10 cellular contexts compared by ENCODE assay signal in genomic region chr1:94949681-94950661, GRCh38. TPM values are rescaled to one million over a fixed set of nuclear protein-coding genes. Genes with fewer than 3 reads are reported as not detected.
DNase-seq lines count a peak whose midpoint lies in the region; ATAC-seq and FAIRE-seq lines count a peak whose summit lies in the region.
"Had no signal": no experiment of that assay in that cellular context is flagged by ENCODE, and none has a peak within 500 bp of the region (broad histone marks: within the 10 kb centered on the region; RNA-seq: fewer than 3 reads in every experiment).

No MANE protein-coding gene starts in this region.

- FAIRE-seq in RCC 7860 (lab: Jason Lieb, UNC) = no peak
- FAIRE-seq: TTC549 had no signal

- intact Hi-C loops in left colon (cut with DNase I, micrococcal nuclease) = loop anchor here in 1 of 2 donors (10.0 kb wide), 1 partner anchor 45 kb away; no protein-coding TSS in a partner anchor

- ATAC-seq in left colon = peak; percentile 75
- ATAC-seq in GM19463 (IDR thresholded peaks at IDR 0.05; ENCODE audit: unreplicated experiment) = no peak

- peak; percentile 45 for DNase-seq in DMS 273 treated with DMSO at 0.1 percent for 48 hours (lab: John Stamatoyannopoulos, UW)
- peak; percentile 83 for DNase-seq in NCI-H1436 treated with DMSO at 0.1 percent for 48 hours (lab: John Stamatoyannopoulos, UW)
- DNase-seq in RCC 7860 (ENCODE audit: low spot score) = peak; percentile 24
- DNase-seq in left colon = peak in 1 of 2 donors; percentile 49
- DNase-seq in inferior parietal cortex (ENCODE audit: extremely low spot score) = no peak
- no peak for DNase-seq in HuH-7.5 (ENCODE audit: low spot score)
- DNase-seq in NCI-H82 (lab: John Stamatoyannopoulos, UW) = no peak
- DNase-seq: stimulated activated CD4-positive, alpha-beta T cell treated with anti-CD3 and anti-CD28 coated beads, Interleukin-12 subunit alpha, Interleukin-12 subunit beta, amount 100 ng/mL, for 4 hours had no signal

RNA-seq across cellular contexts. Expression of gene CNN3, which starts 23.1 kb away (rescaled TPM):
- 100 to 1,000 TPM in 1 of 2 donors, 10 to 100 TPM in 1; 79.1 to 114 TPM for total RNA-seq in left colon

Comparison
In these comparisons a context has a peak if more than half of its experiments do, and no peak if none do; other contexts are left out.
1. DNase-seq: peak in DMS 273 treated with DMSO at 0.1 percent for 48 hours (single experiment), NCI-H1436 treated with DMSO at 0.1 percent for 48 hours (single experiment) and RCC 7860 (single experiment); none in inferior parietal cortex (single experiment), HuH-7.5 (single experiment) and NCI-H82 (single experiment).